22 cellular contexts compared by ENCODE assay signal in the genomic region with DNA sequence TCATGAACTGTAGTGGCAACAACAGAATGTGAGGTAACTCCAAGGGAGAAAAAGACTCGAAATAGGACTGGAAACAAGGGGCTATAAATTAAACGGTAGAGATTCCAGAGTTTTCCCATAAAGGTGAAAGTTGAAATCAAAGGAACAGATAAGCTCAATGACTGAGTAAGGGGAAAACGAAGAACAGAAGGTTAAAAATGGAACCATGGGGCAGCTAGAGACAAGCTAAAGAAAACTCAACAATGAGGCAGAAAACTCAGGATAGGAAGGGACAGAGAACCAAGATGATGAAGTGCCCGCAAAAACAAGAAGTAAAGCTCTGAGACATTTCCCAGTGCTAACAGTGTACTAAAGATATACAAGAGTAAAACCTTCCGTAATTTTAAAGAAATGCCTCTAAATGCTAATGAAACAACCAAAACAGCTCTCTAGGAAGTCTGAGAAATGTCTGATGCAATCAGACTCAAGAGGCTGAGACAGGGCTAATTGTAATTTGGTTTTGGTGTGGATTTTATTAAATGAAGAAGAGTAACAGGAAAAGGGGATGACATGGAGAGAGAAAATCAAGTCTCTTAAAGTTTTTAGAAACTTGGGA.
DNase-seq lines count a peak whose midpoint lies in the region; ATAC-seq, FAIRE-seq and TF ChIP-seq lines count a peak whose summit lies in the region.
"Had no signal": no experiment of that assay in that cellular context is flagged by ENCODE, and none has a peak within 500 bp of the region (broad histone marks: within the 10 kb centered on the region; RNA-seq: fewer than 3 reads in every experiment).

No MANE protein-coding gene starts in this region.

- no TSS peak for BruUV-seq in endothelial cell of umbilical vein (replicated peaks; lab: Mats Ljungman, UMichigan)

- H4K20me1 ChIP-seq in endothelial cell of umbilical vein (replicated peaks; ENCODE audit: control insufficient read depth, extremely low read depth, insufficient read depth, low read length) = peaks cover 11% of the 10 kb centered on the region

- H3K36me3 Mint-ChIP-seq in T-helper 17 cell (ENCODE audit: low read depth) = no peaks in the 10 kb centered on the region
- H3K36me3 Mint-ChIP-seq: natural killer cell treated with Interleukin-12 subunit alpha and Interleukin-12 subunit beta and Interleukin-15 and Interleukin-18, amount 100 ng/mL, for 72 hours had no signal

- no peak overlapping the region for H3K4me2 ChIP-seq in endothelial cell of umbilical vein (ENCODE audit: insufficient read depth, low read length)

- no peaks in the 10 kb centered on the region for H3K36me3 ChIP-seq in endothelial cell of umbilical vein (ENCODE audit: control insufficient read depth in 2 of 2, extremely low read depth in 1 of 2, insufficient read depth in 2 of 2, low read length in 2 of 2)
- H3K36me3 ChIP-seq: Peyer's patch, upper lobe of left lung had no signal

- H3K27me3 Mint-ChIP-seq in T-helper 17 cell = no peaks in the 10 kb centered on the region
- H3K27me3 Mint-ChIP-seq: activated naive CD8-positive, alpha-beta T cell; activated T-cell treated with anti-CD3 and anti-CD28 coated beads, Interleukin-2, amount 50 U/mL, for 24 hours; effector memory CD8-positive, alpha-beta T cell; natural killer cell treated with Interleukin-12 subunit alpha and Interleukin-12 subunit beta and Interleukin-15 and Interleukin-18, amount 100 ng/mL, for 72 hours had no signal

- CTCF ChIA-PET in endothelial cell of umbilical vein (lab: Charles Lee) = no interaction called here

- H3K9me1 ChIP-seq in endothelial cell of umbilical vein (replicated peaks; ENCODE audit: control insufficient read depth, extremely low read depth, insufficient read depth, low read length) = no peaks in the 10 kb centered on the region

- TF ChIP-seq CTCF in HL-60 (IDR thresholded peaks at IDR 0.05; ENCODE audit: insufficient read depth, low read length) (no peak), endothelial cell of umbilical vein (IDR thresholded peaks at IDR 0.05; ENCODE audit: extremely low read depth in 1 of 2, insufficient read depth in 1 of 2, low read depth in 1 of 2, low read length in 2 of 2) (no peak)

- H3K9ac ChIP-seq in endothelial cell of umbilical vein (replicated peaks; ENCODE audit: extremely low read depth, insufficient read depth, low read length) = no peak overlapping the region

- H3K27ac Mint-ChIP-seq in T-helper 17 cell = no peak overlapping the region
- H3K27ac Mint-ChIP-seq: activated naive CD8-positive, alpha-beta T cell; activated T-cell treated with anti-CD3 and anti-CD28 coated beads, Interleukin-2, amount 50 U/mL, for 24 hours; effector memory CD8-positive, alpha-beta T cell; natural killer cell treated with Interleukin-12 subunit alpha and Interleukin-12 subunit beta and Interleukin-15 and Interleukin-18, amount 100 ng/mL, for 72 hours had no signal

- H3K27ac ChIP-seq in HL-60 (replicated peaks) (peak overlapping the region; percentile 37), endothelial cell of umbilical vein (ENCODE audit: insufficient read depth, low read depth, low read length) (no peak overlapping the region)
- H3K27ac ChIP-seq: foreskin keratinocyte, Peyer's patch, upper lobe of left lung had no signal

- TF ChIP-seq POLR2A in endothelial cell of umbilical vein (IDR thresholded peaks at IDR 0.05; ENCODE audit: low read depth, low read length) = no peak

- intact Hi-C loops in endothelial cell of umbilical vein (cut with micrococcal nuclease) = no loop called here

- no peak overlapping the region for H2AFZ ChIP-seq in endothelial cell of umbilical vein (ENCODE audit: low read depth, low read length)

- no peak for FAIRE-seq in endothelial cell of umbilical vein (lab: Jason Lieb, UNC)

- dilution Hi-C loops in endothelial cell of umbilical vein (cut with MboI; ENCODE audit: extremely low pct_ligation_motif_present, low sequenced_read_pairs) = no loop called here

- peaks cover 57% of the 10 kb centered on the region for H3K79me2 ChIP-seq in endothelial cell of umbilical vein (ENCODE audit: control insufficient read depth, insufficient read depth, low read length)

- H3K4me3 ChIP-seq in HL-60 (replicated peaks; ENCODE audit: insufficient read depth, low read length) = no peak overlapping the region
- H3K4me3 ChIP-seq in endothelial cell of umbilical vein (replicated peaks in 1 of 3; ENCODE audit: insufficient read depth in 1 of 3, low read depth in 1 of 3, low read length in 3 of 3) = no peak overlapping the region
- H3K4me3 ChIP-seq: lung, Peyer's patch, upper lobe of left lung had no signal

- no peak for ATAC-seq in T-helper 17 cell
- ATAC-seq in GM21529 (IDR thresholded peaks at IDR 0.05; ENCODE audit: unreplicated experiment) = no peak
- ATAC-seq in GM18867 (IDR thresholded peaks at IDR 0.05; ENCODE audit: unreplicated experiment) = no peak
- ATAC-seq: effector memory CD8-positive, alpha-beta T cell; foreskin keratinocyte; natural killer cell treated with Interleukin-12 subunit alpha and Interleukin-12 subunit beta and Interleukin-15 and Interleukin-18, amount 100 ng/mL, for 72 hours had no signal

- H3K4me1 Mint-ChIP-seq in T-helper 17 cell = peaks cover 45% of the 10 kb centered on the region

- H3K4me1 ChIP-seq in endothelial cell of umbilical vein (ENCODE audit: control insufficient read depth, extremely low read depth, insufficient read depth, low read length) = peaks cover 13% of the 10 kb centered on the region

- DNase-seq in HL-60 (ENCODE audit: low read depth in 1 of 2, low spot score in 1 of 2) (peak in 1 of 2 experiments; percentile 32), NOMO-1 treated with DMSO at 0.1 percent for 48 hours (lab: John Stamatoyannopoulos, UW; ENCODE audit: unreplicated experiment) (peak; percentile 62), endothelial cell of umbilical vein (ENCODE audit: low read depth, low spot score) (peak; percentile 52), pons (ENCODE audit: low spot score) (peak; percentile 42), T-helper 17 cell (no peak), hepatic stellate cell (ENCODE audit: low spot score) (no peak)
- DNase-seq: activated CD4-positive, alpha-beta T cell treated with anti-CD3 and anti-CD28 coated beads, Interleukin-2, amount 50 U/mL, for 4 hours; activated T-cell treated with anti-CD3 and anti-CD28 coated beads, Interleukin-2, amount 50 U/mL, for 24 hours; C1 segment of cervical spinal cord; caudate nucleus; effector memory CD8-positive, alpha-beta T cell; foreskin keratinocyte; NCI-H1930; NCI-H524 treated with DMSO at 0.1 percent for 48 hours; Peyer's patch; stimulated activated naive CD4-positive, alpha-beta T cell treated with Interleukin-2 at 50 U/mL for 16 hours; upper lobe of left lung had no signal

- POLR2A ChIA-PET in endothelial cell of umbilical vein (lab: Charles Lee) = interaction anchor here (0.6 kb wide), 1 partner anchor 8 kb away, joined by 10 read pairs; no protein-coding TSS in a partner anchor

- H3K9me3 ChIP-seq in endothelial cell of umbilical vein (replicated peaks; ENCODE audit: control insufficient read depth, insufficient read depth, low read length) = no peaks in the 10 kb centered on the region
- H3K9me3 ChIP-seq in T-helper 17 cell (ENCODE audit: control insufficient read depth, low read length, poor library complexity, severe bottlenecking) = no peaks in the 10 kb centered on the region
- H3K9me3 ChIP-seq: Peyer's patch, upper lobe of left lung had no signal

- H3K27me3 ChIP-seq in HL-60 (ENCODE audit: insufficient read depth, poor library complexity, severe bottlenecking) = no peaks in the 10 kb centered on the region
- no peaks in the 10 kb centered on the region for H3K27me3 ChIP-seq in endothelial cell of umbilical vein (ENCODE audit: control insufficient read depth in 2 of 2, insufficient read depth in 2 of 2, low read length in 2 of 2)
- H3K27me3 ChIP-seq: foreskin keratinocyte, Peyer's patch, upper lobe of left lung had no signal

- no peak overlapping the region for H3K4me3 Mint-ChIP-seq in T-helper 17 cell
- H3K4me3 Mint-ChIP-seq: activated naive CD8-positive, alpha-beta T cell; activated T-cell treated with anti-CD3 and anti-CD28 coated beads, Interleukin-2, amount 50 U/mL, for 24 hours; effector memory CD8-positive, alpha-beta T cell; natural killer cell treated with Interleukin-12 subunit alpha and Interleukin-12 subunit beta and Interleukin-15 and Interleukin-18, amount 100 ng/mL, for 72 hours had no signal

TF ChIP-seq in endothelial cell of umbilical vein, 7 proteins besides CTCF, POLR2A, EP300 and RAD21:
- no peak for TF ChIP-seq POLR2AphosphoS5 (IDR thresholded peaks at IDR 0.05; ENCODE audit: insufficient read depth, low read depth, low read length)
- TF ChIP-seq FOS (IDR thresholded peaks at IDR 0.05; ENCODE audit: borderline replicate concordance, insufficient read depth, low read length) = no peak
- no peak for TF ChIP-seq GATA2 (IDR thresholded peaks at IDR 0.05; ENCODE audit: insufficient read depth, insufficient read length, low read depth, low read length)
- TF ChIP-seq, protein P1, sequence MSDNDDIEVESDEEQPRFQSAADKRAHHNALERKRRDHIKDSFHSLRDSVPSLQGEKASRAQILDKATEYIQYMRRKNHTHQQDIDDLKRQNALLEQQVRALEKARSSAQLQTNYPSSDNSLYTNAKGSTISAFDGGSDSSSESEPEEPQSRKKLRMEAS (IDR thresholded peaks at IDR 0.05; ENCODE audit: insufficient read depth, insufficient read length) = no peak
- no peak for TF ChIP-seq EZH2 (IDR thresholded peaks at IDR 0.05; ENCODE audit: borderline replicate concordance, low read depth, low read length, severe bottlenecking)
- TF ChIP-seq MYC (IDR thresholded peaks at IDR 0.05; ENCODE audit: low read depth, low read length) = no peak
- TF ChIP-seq JUN (IDR thresholded peaks at IDR 0.05; ENCODE audit: borderline replicate concordance, insufficient read depth, insufficient read length, low read depth) = no peak
TF ChIP-seq in endothelial cell of umbilical vein: peak in this region for 0.

Comparison
In these comparisons a context has a peak if more than half of its experiments do, and no peak if none do; other contexts are left out.
1. DNase-seq: peak in NOMO-1 treated with DMSO at 0.1 percent for 48 hours (single experiment), endothelial cell of umbilical vein (single experiment) and pons (single experiment); none in T-helper 17 cell (0 of 3) and hepatic stellate cell (single experiment).